Comparison of ENCODE assay signal across 8 cellular contexts in the genomic region with DNA sequence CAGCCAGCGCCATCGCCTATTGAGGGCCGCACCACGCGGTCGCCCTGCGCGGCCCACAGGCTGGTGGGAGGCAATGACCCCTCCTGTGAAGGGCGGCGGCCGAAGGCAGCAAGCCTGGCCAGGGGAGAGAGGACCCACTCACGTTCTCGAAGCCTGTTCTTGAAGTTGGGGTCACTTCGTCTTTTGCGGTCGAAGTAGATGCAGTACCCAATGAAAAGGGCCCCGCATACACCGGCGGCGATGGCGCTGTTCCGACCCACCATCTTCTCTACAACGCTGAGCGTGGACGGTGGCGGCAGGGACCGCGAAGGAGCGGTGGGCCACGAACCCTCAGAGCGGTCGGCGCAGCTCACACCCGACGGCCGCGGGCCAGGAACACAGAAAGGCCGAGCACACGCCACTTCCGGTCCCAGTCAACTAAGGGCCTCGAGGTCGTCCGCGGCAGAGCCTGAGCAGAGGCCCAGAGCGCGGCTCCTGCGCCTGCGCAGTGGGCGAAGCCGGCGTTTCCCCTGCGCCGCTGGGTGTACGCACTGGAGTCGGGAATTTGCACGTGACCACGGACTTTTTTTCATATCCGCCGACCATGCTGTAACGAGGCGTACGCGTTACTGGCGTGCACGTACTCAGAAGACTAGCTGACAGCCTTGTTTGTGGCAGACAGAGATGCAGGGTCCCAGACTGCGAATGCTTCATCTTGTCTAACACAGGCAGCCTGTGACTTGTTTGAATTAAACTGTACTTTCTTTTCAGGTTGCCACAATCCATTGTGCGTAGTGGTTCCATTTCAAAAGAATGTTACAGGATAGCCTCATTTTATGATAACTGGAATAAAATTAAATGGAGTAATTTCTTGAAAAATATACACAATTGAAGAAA. TPM values are rescaled to one million over a fixed set of nuclear protein-coding genes. Genes with fewer than 3 reads are reported as not detected.
DNase-seq lines count a peak whose midpoint lies in the region; ATAC-seq and TF ChIP-seq lines count a peak whose summit lies in the region.

A gene (minus strand): TSS at position 385 of the 876 bp plus-strand sequence. CDS start 122 bp downstream, at position 263.

- intact Hi-C loops in colonic mucosa (cut with DNase I), result no loop called here

- H3K4me1 ChIP-seq in colonic mucosa, result peaks cover 13% of the 10 kb centered on the region

- DNase-seq in BJ (ENCODE audit: low read depth) (peak; percentile 89), GM19240 (ENCODE audit: insufficient read length, low spot score) (peak; percentile 90), NCI-H526 (lab: John Stamatoyannopoulos, UW) (peak; percentile 88 to 95), colonic mucosa (peak; percentile 96), left kidney (ENCODE audit: low read depth, low spot score) (peak; percentile 99)
- peak; percentile 96 for DNase-seq in activated CD4-positive, alpha-beta T cell treated with anti-CD3 and anti-CD28 coated beads for 48 hours
- peak; percentile 93 for DNase-seq in stimulated activated CD4-positive, alpha-beta T cell treated with anti-CD3 and anti-CD28 coated beads, Interleukin-2, amount 100 ng/mL, for 24 hours

- H3K9ac ChIP-seq in colonic mucosa (ENCODE audit: low read depth in 2 of 2, low read length in 2 of 2), result peak within 1 kb of the TSS; percentile 95 to 98

- H3K27ac ChIP-seq in colonic mucosa, result peak within 1 kb of the TSS; percentile 79

- TF ChIP-seq CTCF in BJ (IDR thresholded peaks at IDR 0.05; ENCODE audit: insufficient read depth, low read depth, low read length) (no peak), colonic mucosa (IDR thresholded peaks at IDR 0.05) (no peak)

- ATAC-seq in HG03460 (IDR thresholded peaks at IDR 0.05; ENCODE audit: unreplicated experiment), result peak; percentile 93

- CTCF ChIA-PET in BJ (lab: Yijun Ruan, JAX), result interaction anchor here (1.0 to 2.8 kb wide), 4 partner anchors 11 to 630 kb away, joined by 3 to 14 read pairs (median 4); no protein-coding TSS in a partner anchor

- POLR2A ChIA-PET in BJ (lab: Charles Lee), result interaction anchor here (0.5 to 0.6 kb wide), 2 partner anchors 20 to 21 kb away, joined by 3 to 6 read pairs; no protein-coding TSS in a partner anchor

- H3K36me3 ChIP-seq in BJ (ENCODE audit: control insufficient read depth, insufficient read depth, low read length) (peaks cover 1% of the 10 kb centered on the region; the same call in 1 of the 2 replicates), colonic mucosa (no peaks in the 10 kb centered on the region)

- H3K4me3 ChIP-seq in BJ (ENCODE audit: low read depth, low read length) (peak within 1 kb of the TSS; percentile 96), colonic mucosa (peak within 1 kb of the TSS; percentile 87)

- no peaks in the 10 kb centered on the region for H3K9me3 ChIP-seq in colonic mucosa

- H3K27me3 ChIP-seq in BJ (ENCODE audit: control insufficient read depth, insufficient read depth, low read length) (no peaks in the 10 kb centered on the region), colonic mucosa (no peaks in the 10 kb centered on the region)

RNA-seq across cellular contexts. Expression of the gene that starts here (rescaled TPM):
- polyA plus RNA-seq in BJ (2011; rRNA removed), result 53.7 and 56.8 TPM in 2 replicates
- 13.7 and 28.7 TPM in 2 replicates for polyA minus RNA-seq in BJ (2011; rRNA and poly(A)+ RNA removed)
- 100 to 1,000 TPM in 1 of 2 donors, 10 to 100 TPM in 1; 76.2 to 127 TPM for total RNA-seq in colonic mucosa

Comparison
In these comparisons a context has a peak if more than half of its experiments do, and no peak if none do; other contexts are left out.
1. Peak in every context shown above with its lines: DNase-seq, ATAC-seq, H3K4me3 ChIP-seq and H3K27ac ChIP-seq.